ENCODE assay signal across 8 cellular contexts in the genomic region with DNA sequence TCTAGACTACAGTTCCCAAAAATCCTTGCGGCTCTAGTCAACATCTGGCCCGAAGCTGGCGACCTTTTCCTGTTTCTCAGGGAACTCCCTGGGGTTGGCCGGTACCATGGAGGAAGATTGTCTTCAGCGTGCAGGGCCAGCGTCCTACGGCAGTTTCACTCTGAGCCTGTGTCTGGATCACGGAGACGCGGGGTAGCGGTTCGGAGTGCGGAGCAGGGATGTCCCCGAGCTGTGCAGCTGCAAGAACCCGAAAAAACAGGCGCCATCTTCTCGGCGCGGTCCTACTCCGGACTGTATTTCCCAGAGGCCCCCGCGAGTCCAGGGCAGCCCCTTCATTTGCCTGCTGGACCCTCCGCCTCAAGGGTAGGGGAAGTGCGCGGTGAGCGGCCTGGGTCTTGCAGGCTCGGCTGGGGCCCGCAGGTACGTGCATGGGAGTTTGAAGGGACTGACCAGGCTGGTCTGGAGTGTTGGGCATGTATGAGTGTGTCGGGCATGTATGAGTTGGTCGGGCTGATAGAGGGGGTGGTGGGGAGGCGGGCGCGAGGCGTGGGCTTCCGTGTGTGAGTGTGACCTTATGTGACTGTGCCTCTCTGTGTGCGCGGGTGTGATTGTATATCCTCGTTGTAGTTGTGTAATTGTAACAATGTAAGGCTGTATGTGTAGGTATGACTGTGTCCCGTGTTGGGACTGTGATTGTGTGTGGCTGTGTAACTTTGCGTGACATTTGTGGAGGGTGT. TPM values are rescaled to one million over a fixed set of nuclear protein-coding genes. Genes with fewer than 3 reads are reported as not detected.
DNase-seq lines count a peak whose midpoint lies in the region; ATAC-seq and TF ChIP-seq lines count a peak whose summit lies in the region.

A gene (plus strand): TSS at position 360 of the 737 bp plus-strand sequence. CDS start 12,240 bp downstream, outside the sequence.

- H3K27ac Mint-ChIP-seq in endothelial cell (ENCODE audit: unreplicated experiment) (peak within 1 kb of the TSS; percentile 99), mesothelial cell of epicardium (peak within 1 kb of the TSS; percentile 90)

- peaks cover 8% of the 10 kb centered on the region for H3K4me1 Mint-ChIP-seq in endothelial cell (ENCODE audit: unreplicated experiment)
- peaks cover 18% of the 10 kb centered on the region for H3K4me1 Mint-ChIP-seq in mesothelial cell of epicardium

- H3K27me3 Mint-ChIP-seq in endothelial cell (ENCODE audit: unreplicated experiment) (peaks cover 16% of the 10 kb centered on the region), mesothelial cell of epicardium (ENCODE audit: low read depth) (no peaks in the 10 kb centered on the region)

- DNase-seq in COLO668 (lab: John Stamatoyannopoulos, UW; ENCODE audit: unreplicated experiment): peak; percentile 91
- peak; percentile 89 for DNase-seq in HT-29 (ENCODE audit: low spot score)
- DNase-seq in NOMO-1 treated with DMSO at 0.1 percent for 48 hours (lab: John Stamatoyannopoulos, UW; ENCODE audit: unreplicated experiment): peak; percentile 94
- peak; percentile 61 for DNase-seq in activated CD8-positive, alpha-beta memory T cell treated with anti-CD3 and anti-CD28 coated beads, Interleukin-2, amount 50 U/mL, for 1 hour (ENCODE audit: extremely low read depth)
- peak; percentile 90 for DNase-seq in endothelial cell (ENCODE audit: low spot score)
- peak; percentile 68 to 82 for DNase-seq in mesothelial cell of epicardium (ENCODE audit: low spot score in 2 of 2, unreplicated experiment in 2 of 2)
- peak; percentile 70 to 73 for DNase-seq in stimulated activated CD8-positive, alpha-beta memory T cell treated with anti-CD3 and anti-CD28 coated beads, Interleukin-15, amount 100 ng/mL, for 4 hours (ENCODE audit: low read depth in 2 of 2)

- H3K9me3 Mint-ChIP-seq in endothelial cell (ENCODE audit: unreplicated experiment) (peaks cover 7% of the 10 kb centered on the region), mesothelial cell of epicardium (peaks cover 5% of the 10 kb centered on the region)

- TF ChIP-seq CTCF in endothelial cell (IDR thresholded peaks at IDR 0.05; ENCODE audit: unreplicated experiment) (no peak), mesothelial cell of epicardium (IDR thresholded peaks at IDR 0.05; ENCODE audit: unreplicated experiment) (no peak)

- H3K36me3 Mint-ChIP-seq in endothelial cell (ENCODE audit: low read depth, unreplicated experiment): peaks cover 31% of the 10 kb centered on the region
- H3K36me3 Mint-ChIP-seq in mesothelial cell of epicardium: peaks cover 13% of the 10 kb centered on the region

- peak within 1 kb of the TSS; percentile 97 for H3K4me3 Mint-ChIP-seq in endothelial cell (ENCODE audit: unreplicated experiment)
- H3K4me3 Mint-ChIP-seq in mesothelial cell of epicardium: peak within 1 kb of the TSS; percentile 91

- peak; percentile 82 for ATAC-seq in GM21360 (IDR thresholded peaks at IDR 0.05; ENCODE audit: unreplicated experiment)

RNA-seq across cellular contexts. Expression of the gene that starts here (rescaled TPM):
- total RNA-seq in HT-29 (2014; rRNA removed; shearing (Covaris generic)): 2.3 and 3.7 TPM in 2 replicates
- total RNA-seq in endothelial cell (ENCODE audit: unreplicated experiment) (7.3 TPM), mesothelial cell of epicardium (11.0 to 11.4 TPM (median 11.0 TPM) in 3 replicates)

Comparison
In these comparisons a context has a peak if more than half of its experiments do, and no peak if none do; other contexts are left out.
1. Peak in every context shown above with its lines: DNase-seq and ATAC-seq.